9 cellular contexts compared by ENCODE assay signal in the genomic region with DNA sequence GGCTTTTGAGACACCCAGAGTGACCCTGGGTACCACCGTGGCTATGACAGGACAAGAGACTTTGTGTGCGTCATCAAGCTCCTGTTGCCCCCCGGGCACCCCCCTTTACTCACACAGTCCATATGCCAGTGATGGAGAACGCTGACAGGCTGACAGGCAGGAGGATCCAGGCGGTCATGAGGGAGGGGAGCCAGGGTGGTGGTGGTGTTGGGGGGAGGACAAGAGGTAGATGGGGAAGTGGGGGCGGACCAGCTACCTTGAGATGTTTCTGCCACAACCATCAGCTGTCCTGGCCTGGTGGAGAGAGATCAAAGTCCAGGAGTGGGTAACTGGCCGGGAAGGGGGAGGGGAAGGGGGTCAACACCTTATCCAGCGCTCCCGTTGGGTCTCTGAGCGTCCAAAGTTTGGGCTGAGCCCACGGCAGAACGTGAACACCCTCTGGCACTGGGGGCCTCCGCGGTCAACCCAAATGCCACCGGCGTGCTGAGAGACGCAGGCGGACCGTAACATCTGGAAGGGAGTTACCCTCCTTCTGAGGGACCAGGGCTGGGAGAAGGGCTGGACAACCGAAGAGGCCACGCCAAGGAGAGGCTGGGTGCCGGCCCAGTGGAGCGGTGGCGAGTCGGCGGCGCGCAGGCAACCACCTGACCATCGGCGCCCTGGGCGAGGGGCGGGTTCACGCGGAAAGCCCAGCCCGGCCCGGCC. TPM values are rescaled to one million over a fixed set of nuclear protein-coding genes. Genes with fewer than 3 reads are reported as not detected.
A peak's percentile ranks its signal among the peaks of the same experiment; 100 is the strongest.
DNase-seq lines count a peak whose midpoint lies in the region; ATAC-seq, FAIRE-seq and TF ChIP-seq lines count a peak whose summit lies in the region.
"Had no signal": no experiment of that assay in that cellular context is flagged by ENCODE, and none has a peak within 500 bp of the region (broad histone marks: within the 10 kb centered on the region; RNA-seq: fewer than 3 reads in every experiment).

No MANE protein-coding gene starts in this region.

- POLR2A ChIA-PET in IMR-90 (lab: Charles Lee; ENCODE audit: unreplicated experiment) = no interaction called here
- POLR2A ChIA-PET in GM12878 (lab: Charles Lee) = interaction anchor here (0.9 to 1.9 kb wide), 4 partner anchors 9 to 103 kb away, joined by 3 to 10 read pairs (median 4); a partner anchor contains a TSS

- peak overlapping the region; percentile 80 for H3K4ac ChIP-seq in IMR-90 (ENCODE audit: low read depth, low read length)

- peak overlapping the region; percentile 41; the same call in 1 of the 2 replicates for H4K91ac ChIP-seq in IMR-90 (ENCODE audit: insufficient read depth, low read depth, low read length)

- no peak overlapping the region for H2BK20ac ChIP-seq in IMR-90 (ENCODE audit: low read depth, low read length)

- no peak overlapping the region; the same call in 1 of the 2 replicates for H3K18ac ChIP-seq in IMR-90 (ENCODE audit: low read depth, low read length)

- peak overlapping the region; percentile 38; the same call in 1 of the 2 replicates for H3K56ac ChIP-seq in IMR-90 (ENCODE audit: extremely low read depth, insufficient read depth, low read length)

- no peaks in the 10 kb centered on the region for H3K27me3 ChIP-seq in IMR-90 (ENCODE audit: control insufficient read depth, insufficient read depth, low read length)
- no peaks in the 10 kb centered on the region for H3K27me3 ChIP-seq in GM12878 (replicated peaks in 1 of 2; ENCODE audit: control insufficient read depth in 2 of 2, insufficient read depth in 2 of 2, low read length in 1 of 2)

- H3K4me2 ChIP-seq in IMR-90 (ENCODE audit: low read depth, low read length) (peak overlapping the region; percentile 77), GM12878 (ENCODE audit: control insufficient read depth, insufficient read depth) (peak overlapping the region; percentile 95)

- peaks cover 5% of the 10 kb centered on the region for H3K79me2 ChIP-seq in GM12878 (ENCODE audit: control insufficient read depth, insufficient read depth, low read length)

- BruUV-seq in IMR-90 (replicated peaks; lab: Mats Ljungman, UMichigan) (no TSS peak), GM12878 (replicated peaks; lab: Mats Ljungman, UMichigan) (no TSS peak)

- TF ChIP-seq CTCF in GM12875 (IDR thresholded peaks at IDR 0.05; ENCODE audit: borderline replicate concordance, insufficient read depth, low read depth, low read length) (no peak), IMR-90 (conservative IDR thresholded peaks at IDR 0.05; ENCODE audit: low read depth, low read length) (no peak), GM12878 (IDR thresholded peaks at IDR 0.05 in 2 of 3, conservative IDR thresholded peaks at IDR 0.05 in 1 of 3; ENCODE audit: control insufficient read depth in 2 of 3, extremely low read depth in 1 of 3, insufficient read depth in 1 of 3, low read depth in 3 of 3, low read length in 3 of 3) (no peak)

- peak overlapping the region; percentile 65 for H3K27ac ChIP-seq in IMR-90 (ENCODE audit: insufficient read depth, low read length)
- H3K27ac ChIP-seq in GM12878 (ENCODE audit: control insufficient read depth, insufficient read depth) = no peak overlapping the region
- peak overlapping the region in 20 of 21 experiments; percentile 52 to 96 (median 84) for H3K27ac ChIP-seq in skin epidermis

- SMC1A ChIA-PET in GM12878 (lab: Charles Lee; ENCODE audit: uncharacterized antibody, unreplicated experiment) = interaction anchor here (0.7 kb wide), 1 partner anchor 245 kb away, joined by 3 read pairs; no protein-coding TSS in a partner anchor

- H3K4me3 ChIP-seq in GM12875 (ENCODE audit: low read depth, low read length) = peak overlapping the region; percentile 61
- H3K4me3 ChIP-seq in IMR-90 (ENCODE audit: insufficient read depth, low read depth, low read length) = peak overlapping the region; percentile 99
- peak overlapping the region; percentile 58; the same call in 1 of the 2 replicates for H3K4me3 ChIP-seq in GM12878
- peak overlapping the region; percentile 73 for H3K4me3 ChIP-seq in iPS-18c (ENCODE audit: insufficient read depth, low read depth, low read length)
- peak overlapping the region; percentile 58 to 85 (median 75) for H3K4me3 ChIP-seq in skin epidermis

- H3K36me3 ChIP-seq in IMR-90 (ENCODE audit: control insufficient read depth, insufficient read depth, low read length) (peaks cover 22% of the 10 kb centered on the region), GM12878 (ENCODE audit: control insufficient read depth in 2 of 2, insufficient read depth in 2 of 2, low read length in 1 of 2) (peaks cover 0 to 14% of the 10 kb centered on the region in 2 experiments; a peak in 3 of 4 replicates)

- peaks cover 15 to 68% of the 10 kb centered on the region in 2 experiments; a peak in 3 of 4 replicates for H3K79me1 ChIP-seq in IMR-90 (ENCODE audit: low read depth in 1 of 2, low read length in 2 of 2)

- TF ChIP-seq POLR2A in IMR-90 (IDR thresholded peaks at IDR 0.05; ENCODE audit: low read depth, low read length) (no peak), GM12878 (IDR thresholded peaks at IDR 0.05; ENCODE audit: low read depth, low read length) (no peak)

- ATAC-seq in GM21737 (IDR thresholded peaks at IDR 0.05; ENCODE audit: unreplicated experiment) = peak; percentile 34
- peak; percentile 52 for ATAC-seq in IMR-90 (ENCODE audit: low read depth)
- peak; percentile 64 for ATAC-seq in GM12878

- peak overlapping the region; percentile 15; the same call in 1 of the 3 replicates for H2BK15ac ChIP-seq in IMR-90 (ENCODE audit: low read depth, low read length)

- peak overlapping the region; percentile 47 for H2BK120ac ChIP-seq in IMR-90 (ENCODE audit: low read depth, low read length)

- H2AK5ac ChIP-seq in IMR-90 (ENCODE audit: low read depth, low read length) = peak overlapping the region; percentile 85

- dilution Hi-C loops in IMR-90 (cut with HindIII; ENCODE audit: low sequenced_read_pairs, unreplicated experiment) = no loop called here

- WGBS in IMR-90 (ENCODE audit: extremely low coverage in 2 of 2, insufficient read length in 1 of 2), 2 experiments = 4% methylated on average over 24 of the region's 36 CpGs; no CpG with 5 or more reads in 1 of the 2 experiments
- 11% methylated on average over 32 of the region's 36 CpGs for WGBS in GM12878 (ENCODE audit: insufficient coverage, insufficient replicate concordance, low lambda C conversion rate, missing lambda C conversion rate)

- peak overlapping the region; percentile 96 for H2AK9ac ChIP-seq in IMR-90 (replicated peaks; ENCODE audit: low read depth, low read length, poor library complexity)

- FAIRE-seq in GM12878 (lab: Jason Lieb, UNC) = no peak
- FAIRE-seq: endometrium had no signal

- H4K20me1 ChIP-seq in IMR-90 (ENCODE audit: insufficient read depth, low read length) (peaks cover 18% of the 10 kb centered on the region), GM12878 (ENCODE audit: control insufficient read depth, insufficient read depth) (no peaks in the 10 kb centered on the region)

- no peak for TF ChIP-seq RAD21 in IMR-90 (IDR thresholded peaks at IDR 0.05; ENCODE audit: low read length)
- no peak for TF ChIP-seq RAD21 in GM12878 (IDR thresholded peaks at IDR 0.05; ENCODE audit: insufficient read depth, low read depth, low read length)

- peaks cover 25% of the 10 kb centered on the region for H3K4me1 ChIP-seq in IMR-90 (ENCODE audit: control insufficient read depth, insufficient read depth, low read length)
- no peaks in the 10 kb centered on the region; the same call in 1 of the 2 replicates for H3K4me1 ChIP-seq in GM12878 (ENCODE audit: control insufficient read depth, insufficient read depth, low read length)

- H4K5ac ChIP-seq in IMR-90 (ENCODE audit: low read depth, low read length) = peak overlapping the region; percentile 36

- peak overlapping the region; percentile 41 for H2BK5ac ChIP-seq in IMR-90 (ENCODE audit: low read depth, low read length, poor library complexity, severe bottlenecking)

- H3K23ac ChIP-seq in IMR-90 (ENCODE audit: low read depth, low read length) = peak overlapping the region; percentile 97

- peak overlapping the region; percentile 82 for H3K9ac ChIP-seq in IMR-90 (ENCODE audit: low read depth, low read length)
- H3K9ac ChIP-seq in GM12878 (ENCODE audit: control insufficient read depth, insufficient read depth, low read length) = peak overlapping the region; percentile 56; the same call in 1 of the 2 replicates

- in situ Hi-C loops in IMR-90 (cut with MboI; ENCODE audit: low sequenced_read_pairs) = no loop called here
- in situ Hi-C loops in GM12878 (cut with MboI) = no loop called here

- RAD21 ChIA-PET in GM12878 (lab: Charles Lee; ENCODE audit: unreplicated experiment) = no interaction called here

- H3K9me1 ChIP-seq in IMR-90 (ENCODE audit: insufficient read depth, low read length) = peaks cover 24% of the 10 kb centered on the region

- peak overlapping the region; percentile 67 to 72; a peak in 3 of 4 replicates for H4K8ac ChIP-seq in IMR-90 (ENCODE audit: low read depth in 2 of 2, low read length in 2 of 2)

- peak overlapping the region; percentile 94 for H2AFZ ChIP-seq in IMR-90 (replicated peaks; ENCODE audit: low read length, poor library complexity)
- H2AFZ ChIP-seq in GM12878 (ENCODE audit: control insufficient read depth, low read depth, low read length) = peak overlapping the region; percentile 91

- CTCF ChIA-PET in IMR-90 (lab: Yijun Ruan, JAX) (no interaction called here), GM12878 (lab: Yijun Ruan, JAX) (interaction anchor here (0.7 kb wide), 1 partner anchor 41 kb away, joined by 3 read pairs; a partner anchor contains a TSS)

- no peaks in the 10 kb centered on the region for H3K9me3 ChIP-seq in IMR-90 (ENCODE audit: control insufficient read depth, insufficient read depth, low read length)
- no peaks in the 10 kb centered on the region for H3K9me3 ChIP-seq in GM12878 (replicated peaks; ENCODE audit: control insufficient read depth, insufficient read depth, low read length)
- no peaks in the 10 kb centered on the region for H3K9me3 ChIP-seq in iPS-18c (ENCODE audit: control insufficient read depth, insufficient read depth, low read length)

- TF ChIP-seq EP300 in GM12878 (IDR thresholded peaks at IDR 0.05; ENCODE audit: borderline replicate concordance in 1 of 2, control insufficient read depth in 1 of 2, low read depth in 2 of 2, low read length in 2 of 2) = no peak

- intact Hi-C loops in IMR-90 (cut with micrococcal nuclease) = loop anchor here (5.0 kb wide), 1 partner anchor 40 kb away; a partner anchor contains a TSS
- intact Hi-C loops in GM12878 (cut with micrococcal nuclease; ENCODE audit: unreplicated experiment) = loop anchor here (2.0 kb wide), 1 partner anchor 41 kb away; a partner anchor contains a TSS

- no peak for DNase-seq in IMR-90
- DNase-seq in GM12878 (ENCODE audit: low read depth, low spot score) = no peak
- DNase-seq in GM19238 (ENCODE audit: insufficient read length, low spot score) = no peak
- no peak for DNase-seq in SHP77 treated with DMSO at 0.1 percent for 48 hours (lab: John Stamatoyannopoulos, UW)

- H3K14ac ChIP-seq in IMR-90 (replicated peaks; ENCODE audit: low read depth, low read length) = peak overlapping the region; percentile 64

RNA-seq across cellular contexts. Expression of a gene that starts 0.6 kb away (rescaled TPM):
- total RNA-seq in IMR-90 (2012; rRNA removed) (4.7 and 4.8 TPM in 2 replicates), GM12878 (2014; rRNA removed) (2.7 and 3.3 TPM in 2 replicates), GM12878 (2014; rRNA removed; fragmentation: Illumina TruSeq; extraction: Trizol) (1.3 and 1.7 TPM in 2 replicates), GM12878 (2021) (2.5 and 3.8 TPM in 2 replicates)
- polyA plus RNA-seq in IMR-90 (2012; rRNA removed) (16.3 and 19.1 TPM in 2 replicates), GM12878 (2011; rRNA removed) (0.68 and 1.6 TPM in 2 replicates), GM12878 (2014; fragmentation: Illumina TruSeq; extraction: Trizol) (0.68 and 2.5 TPM in 2 replicates), GM12878 (2014; fragmentation: Nextera tagmentation; extraction: Ambion mirVana) (1 to 10 TPM in 1 of 2 experiments, under 1 TPM in 1; 0.45 to 1.5 TPM), GM12878 (2014; rRNA removed) (4.1 and 4.7 TPM in 2 replicates), GM12878 (2016; fragmentation: Nextera tagmentation; extraction: Ambion mirVana) (1 to 10 TPM; 3.9 to 4.4 TPM)
- 15.8 and 27.0 TPM in 2 replicates for polyA plus RNA-seq in IMR-90 (2012; cell fraction: cytosol; rRNA removed)
- 30.8 and 68.9 TPM in 2 replicates for polyA plus RNA-seq in IMR-90 (2012; cell fraction: nucleus; rRNA removed; ENCODE audit: low replicate concordance)
- 3.0 and 4.0 TPM in 2 replicates for total RNA-seq in GM12878 (2013; cell fraction: nucleolus; rRNA removed)
- polyA plus RNA-seq in GM12878 (2011; ENCODE audit: low read depth) = 2.3 TPM
- 2.1 and 2.2 TPM in 2 replicates for polyA plus RNA-seq in GM12878 (2011; cell fraction: cytosol; rRNA removed)
- 9.5 and 10.3 TPM in 2 replicates for polyA plus RNA-seq in GM12878 (2011; cell fraction: nucleus; rRNA removed)
- 2.6 and 3.0 TPM in 2 replicates for polyA plus RNA-seq in GM12878 (2012)
- 0.80 and 1.1 TPM in 2 replicates for polyA minus RNA-seq in GM12878 (2011; rRNA and poly(A)+ RNA removed)
- polyA minus RNA-seq in GM12878 (2011; cell fraction: cytosol; rRNA and poly(A)+ RNA removed) = 0.62 TPM in 1 of 2 replicates, not detected in the other
- polyA minus RNA-seq in GM12878 (2011; cell fraction: nucleus; rRNA and poly(A)+ RNA removed) = 1.2 and 2.1 TPM in 2 replicates

RNA-seq across cellular contexts. Expression of a gene that starts 6.4 kb away (rescaled TPM):
- total RNA-seq in IMR-90 (2012; rRNA removed) (326 and 498 TPM in 2 replicates), GM12878 (2014; rRNA removed) (191 and 198 TPM in 2 replicates), GM12878 (2014; rRNA removed; fragmentation: Illumina TruSeq; extraction: Trizol) (141 TPM in 2 replicates), GM12878 (2021) (89.7 and 101 TPM in 2 replicates)
- polyA plus RNA-seq in IMR-90 (2012; rRNA removed) (438 and 481 TPM in 2 replicates), GM12878 (2011; rRNA removed) (264 and 409 TPM in 2 replicates), GM12878 (2014; fragmentation: Illumina TruSeq; extraction: Trizol) (145 and 196 TPM in 2 replicates), GM12878 (2014; fragmentation: Nextera tagmentation; extraction: Ambion mirVana) (100 to 1,000 TPM; 354 to 368 TPM), GM12878 (2014; rRNA removed) (219 and 235 TPM in 2 replicates), GM12878 (2016; fragmentation: Nextera tagmentation; extraction: Ambion mirVana) (100 to 1,000 TPM; 207 to 235 TPM)
- 538 and 709 TPM in 2 replicates for polyA plus RNA-seq in IMR-90 (2012; cell fraction: cytosol; rRNA removed)
- 203 and 232 TPM in 2 replicates for polyA plus RNA-seq in IMR-90 (2012; cell fraction: nucleus; rRNA removed; ENCODE audit: low replicate concordance)
- total RNA-seq in GM12878 (2013; cell fraction: nucleolus; rRNA removed) = 54.5 and 56.8 TPM in 2 replicates
- 339 TPM for polyA plus RNA-seq in GM12878 (2011; ENCODE audit: low read depth)
- polyA plus RNA-seq in GM12878 (2011; cell fraction: cytosol; rRNA removed) = 465 and 580 TPM in 2 replicates
- polyA plus RNA-seq in GM12878 (2011; cell fraction: nucleus; rRNA removed) = 231 and 428 TPM in 2 replicates
- 222 and 245 TPM in 2 replicates for polyA plus RNA-seq in GM12878 (2012)
- 149 and 194 TPM in 2 replicates for polyA minus RNA-seq in GM12878 (2011; rRNA and poly(A)+ RNA removed)
- polyA minus RNA-seq in GM12878 (2011; cell fraction: cytosol; rRNA and poly(A)+ RNA removed) = 33.7 and 36.6 TPM in 2 replicates
- 64.7 and 71.0 TPM in 2 replicates for polyA minus RNA-seq in GM12878 (2011; cell fraction: nucleus; rRNA and poly(A)+ RNA removed)

RNA-seq across cellular contexts. Expression of a gene that starts 9.9 kb away (rescaled TPM):
- total RNA-seq in IMR-90 (2012; rRNA removed) (5.8 and 6.8 TPM in 2 replicates), GM12878 (2014; rRNA removed) (26.1 and 27.5 TPM in 2 replicates), GM12878 (2014; rRNA removed; fragmentation: Illumina TruSeq; extraction: Trizol) (19.1 and 22.3 TPM in 2 replicates), GM12878 (2021) (31.5 and 34.3 TPM in 2 replicates)
- polyA plus RNA-seq in IMR-90 (2012; rRNA removed) (6.7 and 10.1 TPM in 2 replicates), GM12878 (2011; rRNA removed) (44.9 and 56.1 TPM in 2 replicates), GM12878 (2014; fragmentation: Illumina TruSeq; extraction: Trizol) (25.3 and 26.5 TPM in 2 replicates), GM12878 (2014; fragmentation: Nextera tagmentation; extraction: Ambion mirVana) (10 to 100 TPM; 12.7 to 15.9 TPM), GM12878 (2014; rRNA removed) (33.7 and 34.6 TPM in 2 replicates), GM12878 (2016; fragmentation: Nextera tagmentation; extraction: Ambion mirVana) (10 to 100 TPM; 30.4 to 33.9 TPM)
- polyA plus RNA-seq in IMR-90 (2012; cell fraction: cytosol; rRNA removed) = 2.2 and 3.1 TPM in 2 replicates
- 7.7 and 18.6 TPM in 2 replicates for polyA plus RNA-seq in IMR-90 (2012; cell fraction: nucleus; rRNA removed; ENCODE audit: low replicate concordance)
- total RNA-seq in GM12878 (2013; cell fraction: nucleolus; rRNA removed) = 36.8 and 54.3 TPM in 2 replicates
- polyA plus RNA-seq in GM12878 (2011; ENCODE audit: low read depth) = 10.3 TPM
- polyA plus RNA-seq in GM12878 (2011; cell fraction: cytosol; rRNA removed) = 38.0 and 42.9 TPM in 2 replicates
- polyA plus RNA-seq in GM12878 (2011; cell fraction: nucleus; rRNA removed) = 32.5 and 38.3 TPM in 2 replicates
- 19.6 and 22.3 TPM in 2 replicates for polyA plus RNA-seq in GM12878 (2012)
- 43.2 and 57.7 TPM in 2 replicates for polyA minus RNA-seq in GM12878 (2011; rRNA and poly(A)+ RNA removed)
- polyA minus RNA-seq in GM12878 (2011; cell fraction: cytosol; rRNA and poly(A)+ RNA removed) = 16.0 and 18.6 TPM in 2 replicates
- polyA minus RNA-seq in GM12878 (2011; cell fraction: nucleus; rRNA and poly(A)+ RNA removed) = 15.0 and 24.5 TPM in 2 replicates

RNA-seq across cellular contexts. Expression of a gene that starts 14.1 kb away (rescaled TPM):
- total RNA-seq in IMR-90 (2012; rRNA removed) = 48.0 and 71.7 TPM in 2 replicates
- polyA plus RNA-seq in IMR-90 (2012; rRNA removed) = 39.4 and 40.5 TPM in 2 replicates
- 33.7 and 130 TPM in 2 replicates for polyA plus RNA-seq in IMR-90 (2012; cell fraction: cytosol; rRNA removed)
- 40.8 and 58.0 TPM in 2 replicates for polyA plus RNA-seq in IMR-90 (2012; cell fraction: nucleus; rRNA removed; ENCODE audit: low replicate concordance)
- 46.4 and 59.2 TPM in 2 replicates for total RNA-seq in GM12878 (2013; cell fraction: nucleolus; rRNA removed)
- total RNA-seq in GM12878 (2014; rRNA removed) = 71.7 and 73.5 TPM in 2 replicates
- 55.2 and 55.8 TPM in 2 replicates for total RNA-seq in GM12878 (2014; rRNA removed; fragmentation: Illumina TruSeq; extraction: Trizol)
- total RNA-seq in GM12878 (2021) = 55.1 and 56.3 TPM in 2 replicates
- 33.6 TPM for polyA plus RNA-seq in GM12878 (2011; ENCODE audit: low read depth)
- polyA plus RNA-seq in GM12878 (2011; rRNA removed) = 55.7 and 70.9 TPM in 2 replicates
- 61.0 and 72.2 TPM in 2 replicates for polyA plus RNA-seq in GM12878 (2011; cell fraction: cytosol; rRNA removed)
- polyA plus RNA-seq in GM12878 (2011; cell fraction: nucleus; rRNA removed) = 59.0 and 81.2 TPM in 2 replicates
- polyA plus RNA-seq in GM12878 (2012) = 33.9 and 36.9 TPM in 2 replicates
- polyA plus RNA-seq in GM12878 (2014; fragmentation: Illumina TruSeq; extraction: Trizol) = 72.8 and 80.3 TPM in 2 replicates
- 10 to 100 TPM; 24.2 to 44.7 TPM for polyA plus RNA-seq in GM12878 (2014; fragmentation: Nextera tagmentation; extraction: Ambion mirVana)
- 53.3 and 61.8 TPM in 2 replicates for polyA plus RNA-seq in GM12878 (2014; rRNA removed)
- polyA plus RNA-seq in GM12878 (2016; fragmentation: Nextera tagmentation; extraction: Ambion mirVana) = 10 to 100 TPM; 75.7 to 79.6 TPM
- 55.5 and 56.4 TPM in 2 replicates for polyA minus RNA-seq in GM12878 (2011; rRNA and poly(A)+ RNA removed)
- 19.3 and 21.4 TPM in 2 replicates for polyA minus RNA-seq in GM12878 (2011; cell fraction: cytosol; rRNA and poly(A)+ RNA removed)
- polyA minus RNA-seq in GM12878 (2011; cell fraction: nucleus; rRNA and poly(A)+ RNA removed) = 31.4 and 53.9 TPM in 2 replicates

RNA-seq across cellular contexts. Expression of a gene that starts 17.7 kb away (rescaled TPM):
- 13.8 and 27.8 TPM in 2 replicates for total RNA-seq in IMR-90 (2012; rRNA removed)
- 103 and 121 TPM in 2 replicates for polyA plus RNA-seq in IMR-90 (2012; rRNA removed)
- 209 and 319 TPM in 2 replicates for polyA plus RNA-seq in IMR-90 (2012; cell fraction: cytosol; rRNA removed)
- polyA plus RNA-seq in IMR-90 (2012; cell fraction: nucleus; rRNA removed; ENCODE audit: low replicate concordance) = 51.1 and 83.2 TPM in 2 replicates
- not detected in 2 replicates for total RNA-seq in GM12878 (2013; cell fraction: nucleolus; rRNA removed)
- 17.7 and 19.3 TPM in 2 replicates for total RNA-seq in GM12878 (2014; rRNA removed)
- total RNA-seq in GM12878 (2014; rRNA removed; fragmentation: Illumina TruSeq; extraction: Trizol) = 6.7 and 7.4 TPM in 2 replicates
- total RNA-seq in GM12878 (2021) = 21.8 and 24.5 TPM in 2 replicates
- 48.6 TPM for polyA plus RNA-seq in GM12878 (2011; ENCODE audit: low read depth)
- 1.4 and 3.8 TPM in 2 replicates for polyA plus RNA-seq in GM12878 (2011; rRNA removed)
- polyA plus RNA-seq in GM12878 (2011; cell fraction: cytosol; rRNA removed) = 5.0 and 5.5 TPM in 2 replicates
- 7.6 TPM in 2 replicates for polyA plus RNA-seq in GM12878 (2011; cell fraction: nucleus; rRNA removed)
- 49.1 and 56.1 TPM in 2 replicates for polyA plus RNA-seq in GM12878 (2012)
- polyA plus RNA-seq in GM12878 (2014; fragmentation: Illumina TruSeq; extraction: Trizol) = 11.0 and 22.0 TPM in 2 replicates
- 10 to 100 TPM; 37.1 to 52.7 TPM for polyA plus RNA-seq in GM12878 (2014; fragmentation: Nextera tagmentation; extraction: Ambion mirVana)
- 31.3 and 38.3 TPM in 2 replicates for polyA plus RNA-seq in GM12878 (2014; rRNA removed)
- 10 to 100 TPM; 23.8 to 28.0 TPM for polyA plus RNA-seq in GM12878 (2016; fragmentation: Nextera tagmentation; extraction: Ambion mirVana)
- 1.7 and 1.8 TPM in 2 replicates for polyA minus RNA-seq in GM12878 (2011; rRNA and poly(A)+ RNA removed)
- polyA minus RNA-seq in GM12878 (2011; cell fraction: cytosol; rRNA and poly(A)+ RNA removed) = not detected in 2 replicates
- 0.60 TPM in 1 of 2 replicates, not detected in the other for polyA minus RNA-seq in GM12878 (2011; cell fraction: nucleus; rRNA and poly(A)+ RNA removed)
